In the genomic region with DNA sequence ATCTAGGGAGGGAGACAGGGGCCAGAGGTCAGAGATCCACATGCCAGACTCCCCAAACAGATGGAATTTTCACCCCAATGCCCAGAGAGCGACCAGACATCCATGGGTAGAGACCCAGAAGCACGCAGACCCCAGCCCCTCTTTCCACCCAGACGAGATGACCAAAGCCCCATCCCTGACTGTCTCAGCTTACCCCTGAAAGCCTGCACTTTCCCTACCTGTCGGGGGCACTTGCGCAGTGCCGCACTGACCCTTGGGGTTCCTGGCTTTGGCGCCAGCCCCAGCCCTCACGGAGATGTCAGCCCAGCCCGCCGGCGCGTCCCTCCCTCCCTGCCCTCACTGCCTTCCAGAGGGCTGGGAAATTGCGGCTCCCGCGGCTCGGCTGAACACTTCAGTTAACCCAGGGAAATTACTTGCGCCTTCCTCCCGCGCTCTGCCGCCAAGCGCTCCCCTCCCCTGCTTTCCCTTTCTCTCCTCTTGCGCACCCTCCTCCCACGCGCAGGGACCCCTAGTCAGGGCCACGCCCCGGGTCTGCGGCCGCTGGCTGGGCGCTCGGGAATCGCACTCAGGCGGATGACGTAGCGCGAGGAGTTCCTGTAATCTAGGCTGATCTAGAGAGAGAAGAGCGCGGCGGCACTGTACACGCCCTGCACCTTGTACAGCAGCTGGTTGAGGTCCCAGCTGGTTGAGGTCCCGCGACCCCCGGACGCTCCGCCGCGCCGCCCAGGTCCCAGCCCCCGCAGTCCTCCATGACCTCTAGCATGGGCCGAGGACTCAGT, we compare ENCODE assay signal across 9 cellular contexts. TPM values are rescaled to one million over a fixed set of nuclear protein-coding genes. Genes with fewer than 3 reads are reported as not detected.
A peak's percentile ranks its signal among the peaks of the same experiment; 100 is the strongest.
DNase-seq lines count a peak whose midpoint lies in the region; ATAC-seq and TF ChIP-seq lines count a peak whose summit lies in the region.
"Had no signal": no experiment of that assay in that cellular context is flagged by ENCODE, and none has a peak within 500 bp of the region (broad histone marks: within the 10 kb centered on the region; RNA-seq: fewer than 3 reads in every experiment).

No MANE protein-coding gene starts in this region.

- TF ChIP-seq POLR2A in upper lobe of left lung (IDR thresholded peaks at IDR 0.05) = no peak

- H3K4me1 ChIP-seq in upper lobe of left lung = peaks cover 13 to 32% (median 28%) of the 10 kb centered on the region in 4 donors

- 3 to 4% methylated on average over 8 to 27 of the region's 49 CpGs for WGBS in upper lobe of left lung, 2 donors

- peaks cover 0 to 10% (median 0%) of the 10 kb centered on the region in 4 donors for H3K9me3 ChIP-seq in upper lobe of left lung

- H3K27ac Mint-ChIP-seq in activated naive CD4-positive, alpha-beta T cell treated with anti-CD3 and anti-CD28 coated beads, Interleukin-2, amount 50 U/mL, for 24 hours = no peak overlapping the region
- H3K27ac Mint-ChIP-seq in activated naive CD8-positive, alpha-beta T cell = no peak overlapping the region

- no peaks in the 10 kb centered on the region for H3K36me3 Mint-ChIP-seq in activated naive CD4-positive, alpha-beta T cell treated with anti-CD3 and anti-CD28 coated beads, Interleukin-2, amount 50 U/mL, for 24 hours
- H3K36me3 Mint-ChIP-seq in activated naive CD8-positive, alpha-beta T cell = peaks cover 4% of the 10 kb centered on the region

- TF ChIP-seq EP300 in upper lobe of left lung (IDR thresholded peaks at IDR 0.05) = no peak

- ATAC-seq in upper lobe of left lung (ENCODE audit: low FRiP score in 2 of 2) (peak; percentile 27 to 81), HG02884 (IDR thresholded peaks at IDR 0.05; ENCODE audit: unreplicated experiment) (no peak)

- peak overlapping the region; percentile 60 for H3K4me3 Mint-ChIP-seq in activated naive CD4-positive, alpha-beta T cell treated with anti-CD3 and anti-CD28 coated beads, Interleukin-2, amount 50 U/mL, for 24 hours
- H3K4me3 Mint-ChIP-seq in activated naive CD8-positive, alpha-beta T cell = peak overlapping the region; percentile 69

- H3K27ac ChIP-seq in upper lobe of left lung = peak overlapping the region in 2 of 4 donors; percentile 5 to 44
- H3K27ac ChIP-seq: skin epidermis had no signal

- H3K27me3 ChIP-seq in upper lobe of left lung = peaks cover 0 to 33% (median 14%) of the 10 kb centered on the region in 4 donors

- H3K4me1 Mint-ChIP-seq in activated naive CD4-positive, alpha-beta T cell treated with anti-CD3 and anti-CD28 coated beads, Interleukin-2, amount 50 U/mL, for 24 hours = peaks cover 10% of the 10 kb centered on the region
- peaks cover 11% of the 10 kb centered on the region for H3K4me1 Mint-ChIP-seq in activated naive CD8-positive, alpha-beta T cell (ENCODE audit: low read depth)

- DNase-seq in activated naive CD4-positive, alpha-beta T cell (lab: John Stamatoyannopoulos, UW) = no peak
- peak; percentile 87 for DNase-seq in islet precursor cell
- DNase-seq in upper lobe of left lung = peak in 1 of 2 donors; percentile 86
- no peak for DNase-seq in cortex of kidney (lab: John Stamatoyannopoulos, UW)
- DNase-seq in HCEC 1CT = no peak

- H3K36me3 ChIP-seq in upper lobe of left lung = no peaks in the 10 kb centered on the region

- peak overlapping the region in 3 of 4 donors; percentile 26 to 41 (median 39) for H3K4me3 ChIP-seq in upper lobe of left lung

- TF ChIP-seq CTCF in upper lobe of left lung (IDR thresholded peaks at IDR 0.05) = no peak

- H3K27me3 Mint-ChIP-seq in activated naive CD4-positive, alpha-beta T cell treated with anti-CD3 and anti-CD28 coated beads, Interleukin-2, amount 50 U/mL, for 24 hours = peaks cover 18% of the 10 kb centered on the region
- peaks cover 16% of the 10 kb centered on the region for H3K27me3 Mint-ChIP-seq in activated naive CD8-positive, alpha-beta T cell

- no peaks in the 10 kb centered on the region for H3K9me3 Mint-ChIP-seq in activated naive CD4-positive, alpha-beta T cell treated with anti-CD3 and anti-CD28 coated beads, Interleukin-2, amount 50 U/mL, for 24 hours
- peaks cover 5% of the 10 kb centered on the region for H3K9me3 Mint-ChIP-seq in activated naive CD8-positive, alpha-beta T cell (ENCODE audit: low read depth)

RNA-seq across cellular contexts. Expression of a gene that starts 12.0 kb away (rescaled TPM):
- 1 to 10 TPM in 3 of 6 donors, under 1 TPM in 1, not detected in 2; 0.91 to 2.3 (median 1.4) TPM for total RNA-seq in upper lobe of left lung

RNA-seq across cellular contexts. Expression of a gene that starts 37.3 kb away (rescaled TPM):
- not detected for total RNA-seq in upper lobe of left lung

RNA-seq across cellular contexts. Expression of a gene that starts 40.1 kb away (rescaled TPM):
- 10 to 100 TPM in 5 of 6 donors, 1 to 10 TPM in 1; 4.8 to 59.1 (median 30.8) TPM for total RNA-seq in upper lobe of left lung
